In genomic region chr6:24995270-24995669, GRCh38 we compare ENCODE assay signal across 16 cellular contexts. TPM values are rescaled to one million over a fixed set of nuclear protein-coding genes. Genes with fewer than 3 reads are reported as not detected.
A peak's percentile ranks its signal among the peaks of the same experiment; 100 is the strongest.
DNase-seq lines count a peak whose midpoint lies in the region; ATAC-seq and TF ChIP-seq lines count a peak whose summit lies in the region.
"Had no signal": no experiment of that assay in that cellular context is flagged by ENCODE, and none has a peak within 500 bp of the region (broad histone marks: within the 10 kb centered on the region; RNA-seq: fewer than 3 reads in every experiment).

No MANE protein-coding gene starts in this region.

- H3K27ac Mint-ChIP-seq in CD4-positive, alpha-beta T cell: peak overlapping the region; percentile 84
- peak overlapping the region; percentile 69 for H3K27ac Mint-ChIP-seq in central memory CD8-positive, alpha-beta T cell (ENCODE audit: low read depth)

- POLR2A ChIA-PET in CD4-positive, alpha-beta T cell (lab: Charles Lee): interaction anchor here (0.7 to 8.0 kb wide), 4 partner anchors 23 to 155 kb away, joined by 3 to 395 read pairs (median 4); partner anchors contain the start of gene RIPOR2

- intact Hi-C loops in CD4-positive, alpha-beta T cell (cut with DNase I, micrococcal nuclease): loop anchor here in 1 of 2 experiments (2.0 kb wide), 1 partner anchor 146 kb away; no protein-coding TSS in a partner anchor

- no peak for DNase-seq in CD4-positive, alpha-beta T cell
- DNase-seq in central memory CD8-positive, alpha-beta T cell (ENCODE audit: low spot score in 2 of 2): no peak
- no peak for DNase-seq in NCI-H187 (lab: John Stamatoyannopoulos, UW)
- DNase-seq in stimulated activated CD8-positive, alpha-beta memory T cell treated with anti-CD3 and anti-CD28 coated beads, Interleukin-4, amount 100 ng/mL, for 48 hours: no peak
- DNase-seq: ACHN, NCI-H1092 treated with DMSO at 0.1 percent for 48 hours, NCI-H1694, NCI-H2107, NCI-H2227 treated with DMSO at 0.1 percent for 48 hours, NCI-H510A treated with DMSO at 0.1 percent for 48 hours, NCI-H774 had no signal

- CTCF ChIA-PET in CD4-positive, alpha-beta T cell (lab: Charles Lee): interaction anchor here (0.8 to 9.4 kb wide), 5 partner anchors 23 to 139 kb away, joined by 5 to 180 read pairs (median 9); partner anchors contain the start of gene RIPOR2

- no peak for ATAC-seq in CD4-positive, alpha-beta T cell (ENCODE audit: poor library complexity)
- no peak for ATAC-seq in central memory CD8-positive, alpha-beta T cell (replicated peaks; ENCODE audit: extremely low read depth, poor library complexity, severe bottlenecking)
- no peak for ATAC-seq in GM21619 (IDR thresholded peaks at IDR 0.05; ENCODE audit: unreplicated experiment)
- ATAC-seq: Right ventricle myocardium inferior had no signal

- H3K4me1 Mint-ChIP-seq in CD4-positive, alpha-beta T cell (ENCODE audit: low read depth): peaks cover 93% of the 10 kb centered on the region
- H3K4me1 Mint-ChIP-seq in central memory CD8-positive, alpha-beta T cell: peaks cover 57% of the 10 kb centered on the region

- no peak overlapping the region; a peak in 1 of 22 replicates for H3K9ac ChIP-seq in BLaER1 treated with 17β-estradiol and CSF1 and Interleukin-3, amounts not matched to agents 10 nM and 100 nM

- H3K27ac ChIP-seq in BLaER1 treated with 17β-estradiol and CSF1 and Interleukin-3, amounts not matched to agents 10 nM and 100 nM: peak overlapping the region in 7 of 11 experiments; percentile 26 to 87 (median 82); a peak in 13 of 22 replicates
- no peak overlapping the region for H3K27ac ChIP-seq in CD4-positive, alpha-beta T cell (ENCODE audit: low read depth, low read length)
- peak overlapping the region; percentile 90 for H3K27ac ChIP-seq in neutrophil

- peak overlapping the region in 7 of 11 experiments; percentile 1 to 90 (median 28); a peak in 8 of 22 replicates for H3K4me2 ChIP-seq in BLaER1 treated with 17β-estradiol and CSF1 and Interleukin-3, amounts not matched to agents 10 nM and 100 nM

- no peaks in the 10 kb centered on the region for H4K20me1 ChIP-seq in BLaER1 treated with 17β-estradiol and CSF1 and Interleukin-3, amounts not matched to agents 10 nM and 100 nM

- no peaks in the 10 kb centered on the region for H3K9me3 Mint-ChIP-seq in CD4-positive, alpha-beta T cell
- no peaks in the 10 kb centered on the region for H3K9me3 Mint-ChIP-seq in central memory CD8-positive, alpha-beta T cell
- H3K9me3 Mint-ChIP-seq: CD14-positive monocyte had no signal

- H3K36me3 Mint-ChIP-seq in CD4-positive, alpha-beta T cell (ENCODE audit: low read depth): no peaks in the 10 kb centered on the region
- peaks cover 3% of the 10 kb centered on the region for H3K36me3 Mint-ChIP-seq in central memory CD8-positive, alpha-beta T cell (ENCODE audit: insufficient read depth)
- H3K36me3 Mint-ChIP-seq: CD14-positive monocyte had no signal

- peaks cover 41 to 82% (median 56%) of the 10 kb centered on the region in 10 experiments for H3K4me1 ChIP-seq in BLaER1 treated with 17β-estradiol and CSF1 and Interleukin-3, amounts not matched to agents 10 nM and 100 nM
- H3K4me1 ChIP-seq in neutrophil (ENCODE audit: control insufficient read depth in 1 of 2, insufficient read depth in 1 of 2, low read depth in 1 of 2, low read length in 1 of 2): peaks cover 86 to 92% of the 10 kb centered on the region in 2 experiments

- no peak overlapping the region for H3K4me3 ChIP-seq in BLaER1 treated with 17β-estradiol and CSF1 and Interleukin-3, amounts not matched to agents 10 nM and 100 nM
- H3K4me3 ChIP-seq in neutrophil (ENCODE audit: low read depth in 1 of 2, low read length in 1 of 2): peak overlapping the region in 1 of 2 experiments; percentile 26

- no peaks in the 10 kb centered on the region for H3K36me3 ChIP-seq in BLaER1 treated with 17β-estradiol and CSF1 and Interleukin-3, amounts not matched to agents 10 nM and 100 nM
- H3K36me3 ChIP-seq in neutrophil: no peaks in the 10 kb centered on the region

- peaks cover 6 to 15% (median 10%) of the 10 kb centered on the region in 11 experiments; a peak in 14 of 22 replicates for H3K9me3 ChIP-seq in BLaER1 treated with 17β-estradiol and CSF1 and Interleukin-3, amounts not matched to agents 10 nM and 100 nM (replicated peaks in 1 of 11)
- no peaks in the 10 kb centered on the region for H3K9me3 ChIP-seq in CD4-positive, alpha-beta T cell (ENCODE audit: control insufficient read depth, low read length)
- no peaks in the 10 kb centered on the region for H3K9me3 ChIP-seq in neutrophil

- H3K27me3 ChIP-seq in BLaER1 treated with 17β-estradiol and CSF1 and Interleukin-3, amounts not matched to agents 10 nM and 100 nM: no peaks in the 10 kb centered on the region
- H3K27me3 ChIP-seq in CD4-positive, alpha-beta T cell (ENCODE audit: control insufficient read depth, insufficient read depth, low read length): no peaks in the 10 kb centered on the region
- no peaks in the 10 kb centered on the region for H3K27me3 ChIP-seq in neutrophil

- no peaks in the 10 kb centered on the region for H3K27me3 Mint-ChIP-seq in CD4-positive, alpha-beta T cell
- no peaks in the 10 kb centered on the region for H3K27me3 Mint-ChIP-seq in central memory CD8-positive, alpha-beta T cell

- TF ChIP-seq CTCF in CD4-positive, alpha-beta T cell (IDR thresholded peaks at IDR 0.05): no peak
- no peak for TF ChIP-seq CTCF in neutrophil (IDR thresholded peaks at IDR 0.05)

- H3K4me3 Mint-ChIP-seq in CD4-positive, alpha-beta T cell: no peak overlapping the region
- no peak overlapping the region for H3K4me3 Mint-ChIP-seq in central memory CD8-positive, alpha-beta T cell
- H3K4me3 Mint-ChIP-seq: CD14-positive monocyte had no signal

RNA-seq across cellular contexts. Expression of gene RIPOR2, which starts 59.5 kb away (rescaled TPM):
- 100 to 1,000 TPM; 123 to 129 TPM for total RNA-seq in CD4-positive, alpha-beta T cell
